8 cellular contexts compared by ENCODE assay signal in genomic region chr3:195542691-195543641, GRCh38.
DNase-seq lines count a peak whose midpoint lies in the region; ATAC-seq and TF ChIP-seq lines count a peak whose summit lies in the region.

TSS of gene PPP1R2 (minus strand) at chr3:195543325. CDS start at chr3:195543025, 300 bp downstream.

- no peak for TF ChIP-seq CTCF in choroid plexus epithelial cell (conservative IDR thresholded peaks at IDR 0.05; ENCODE audit: low read depth, low read length)

- peak; percentile 91 to 93 for DNase-seq in AML-193 (lab: John Stamatoyannopoulos, UW)
- DNase-seq in NCI-H510A (lab: John Stamatoyannopoulos, UW): peak; percentile 83
- peak; percentile 94 to 95 for DNase-seq in activated CD4-positive, alpha-beta T cell treated with anti-CD3 and anti-CD28 coated beads for 4 hours
- DNase-seq in choroid plexus epithelial cell (ENCODE audit: low read depth): peak; percentile 93
- DNase-seq in stimulated activated CD4-positive, alpha-beta T cell treated with anti-CD3 and anti-CD28 coated beads, Interleukin-1b, Interleukin-23, amount 100 ng/mL, for 24 hours (ENCODE audit: low read depth in 4 of 4, low spot score in 1 of 4): peak; percentile 84 to 97 (median 87)

- H3K27ac ChIP-seq in layer of hippocampus (ENCODE audit: low read depth, low read length): peak within 1 kb of the TSS; percentile 35

- TF ChIP-seq POLR2A in GM19193 (IDR thresholded peaks at IDR 0.05; ENCODE audit: extremely low read depth, insufficient read depth, insufficient read length): peak; percentile 98

- peak within 1 kb of the TSS; percentile 95 for H3K4me3 ChIP-seq in choroid plexus epithelial cell (ENCODE audit: low read depth, low read length)

- ATAC-seq in HG03432 (IDR thresholded peaks at IDR 0.05; ENCODE audit: unreplicated experiment): peak; percentile 82

- no peaks in the 10 kb centered on the region for H3K27me3 ChIP-seq in layer of hippocampus (ENCODE audit: control insufficient read depth, insufficient read depth, low read length)

Comparison
In these comparisons a context has a peak if more than half of its experiments do, and no peak if none do; other contexts are left out.
1. Peak in every context shown above with its lines: DNase-seq, ATAC-seq, H3K4me3 ChIP-seq and H3K27ac ChIP-seq.